In genomic region chr14:68787235-68787727, GRCh38 we compare ENCODE assay signal across 8 cellular contexts. TPM values are rescaled to one million over a fixed set of nuclear protein-coding genes. Genes with fewer than 3 reads are reported as not detected.
DNase-seq lines count a peak whose midpoint lies in the region; ATAC-seq and TF ChIP-seq lines count a peak whose summit lies in the region.

No MANE protein-coding gene starts in this region.

- DNase-seq in CD8-positive, alpha-beta memory T cell: peak in 3 of 5 donors; percentile 25 to 59 (median 33)
- DNase-seq in T-helper 2 cell treated with Interferon-gamma antibody and Interleukin-4, amounts not matched to agents 5 μg/mL and 100 μg/mL, for 36 hours (ENCODE audit: low spot score): no peak
- DNase-seq in effector memory CD8-positive, alpha-beta T cell: no peak
- no peak for DNase-seq in HEK293T (ENCODE audit: extremely low spot score)

- CTCF ChIA-PET in CD8-positive, alpha-beta memory T cell (lab: Charles Lee): interaction anchor here (1.1 to 9.5 kb wide), 12 partner anchors 7 to 538 kb away, joined by 3 to 282 read pairs (median 7); no protein-coding TSS in a partner anchor
- CTCF ChIA-PET in HEK293T (lab: Yijun Ruan, JAX): interaction anchor here (0.6 kb wide), 2 partner anchors 9 to 382 kb away, joined by 3 to 4 read pairs; no protein-coding TSS in a partner anchor

- peaks cover 24 to 56% (median 40%) of the 10 kb centered on the region in 3 donors for H3K36me3 Mint-ChIP-seq in CD8-positive, alpha-beta memory T cell
- H3K36me3 Mint-ChIP-seq in T-helper 2 cell treated with Interferon-gamma antibody and Interleukin-4, amounts not matched to agents 5 μg/mL and 100 μg/mL, for 36 hours (ENCODE audit: low read depth): peaks cover 46% of the 10 kb centered on the region
- H3K36me3 Mint-ChIP-seq in effector memory CD8-positive, alpha-beta T cell (ENCODE audit: insufficient read depth): peaks cover 66% of the 10 kb centered on the region
- H3K36me3 Mint-ChIP-seq in nephron (ENCODE audit: low read depth): peaks cover 64% of the 10 kb centered on the region

- H3K36me3 ChIP-seq in CD8-positive, alpha-beta memory T cell (ENCODE audit: insufficient read depth, low read length): peaks cover 16% of the 10 kb centered on the region

- peak overlapping the region; percentile 41 for H3K27ac ChIP-seq in CD8-positive, alpha-beta memory T cell (ENCODE audit: low read depth, low read length)

- H3K27me3 Mint-ChIP-seq in CD8-positive, alpha-beta memory T cell: peaks cover 0 to 7% of the 10 kb centered on the region in 2 donors
- no peaks in the 10 kb centered on the region for H3K27me3 Mint-ChIP-seq in T-helper 2 cell treated with Interferon-gamma antibody and Interleukin-4, amounts not matched to agents 5 μg/mL and 100 μg/mL, for 36 hours (ENCODE audit: low read depth)
- H3K27me3 Mint-ChIP-seq in effector memory CD8-positive, alpha-beta T cell: no peaks in the 10 kb centered on the region
- H3K27me3 Mint-ChIP-seq in nephron (ENCODE audit: low read depth): peaks cover 17% of the 10 kb centered on the region

- POLR2A ChIA-PET in CD8-positive, alpha-beta memory T cell (lab: Charles Lee): interaction anchor here (0.7 to 12.7 kb wide), 7 partner anchors 28 to 504 kb away, joined by 3 to 445 read pairs (median 11); no protein-coding TSS in a partner anchor
- POLR2A ChIA-PET in HEK293T (lab: Yijun Ruan, JAX): interaction anchor here (0.6 kb wide), 1 partner anchor 339 kb away, joined by 3 read pairs; no protein-coding TSS in a partner anchor

- peak overlapping the region; percentile 77 to 97 (median 87) for H3K4me3 Mint-ChIP-seq in CD8-positive, alpha-beta memory T cell
- H3K4me3 Mint-ChIP-seq in T-helper 2 cell treated with Interferon-gamma antibody and Interleukin-4, amounts not matched to agents 5 μg/mL and 100 μg/mL, for 36 hours: peak overlapping the region; percentile 73
- peak overlapping the region; percentile 80 to 95 for H3K4me3 Mint-ChIP-seq in effector memory CD8-positive, alpha-beta T cell
- peak overlapping the region; percentile 81 to 100 (median 99) for H3K4me3 Mint-ChIP-seq in nephron

- H3K4me3 ChIP-seq in CD8-positive, alpha-beta memory T cell (ENCODE audit: low read length): peak overlapping the region; percentile 46

- H3K9me3 ChIP-seq in CD8-positive, alpha-beta memory T cell (ENCODE audit: low read length): no peaks in the 10 kb centered on the region

- no peak for TF ChIP-seq CTCF in nephron (IDR thresholded peaks at IDR 0.05; ENCODE audit: unreplicated experiment in 3 of 3)

- no peaks in the 10 kb centered on the region for H3K27me3 ChIP-seq in CD8-positive, alpha-beta memory T cell (ENCODE audit: insufficient read depth, low read length, poor library complexity, severe bottlenecking)

- peaks cover 68 to 78% (median 75%) of the 10 kb centered on the region in 3 donors for H3K4me1 Mint-ChIP-seq in CD8-positive, alpha-beta memory T cell
- H3K4me1 Mint-ChIP-seq in T-helper 2 cell treated with Interferon-gamma antibody and Interleukin-4, amounts not matched to agents 5 μg/mL and 100 μg/mL, for 36 hours (ENCODE audit: low read depth): peaks cover 62% of the 10 kb centered on the region
- peaks cover 62 to 75% of the 10 kb centered on the region in 2 donors for H3K4me1 Mint-ChIP-seq in effector memory CD8-positive, alpha-beta T cell (ENCODE audit: low read depth in 2 of 2)
- peaks cover 52% of the 10 kb centered on the region for H3K4me1 Mint-ChIP-seq in nephron

- peaks cover 0 to 3% (median 0%) of the 10 kb centered on the region in 5 donors for H3K9me3 Mint-ChIP-seq in CD8-positive, alpha-beta memory T cell
- no peaks in the 10 kb centered on the region for H3K9me3 Mint-ChIP-seq in T-helper 2 cell treated with Interferon-gamma antibody and Interleukin-4, amounts not matched to agents 5 μg/mL and 100 μg/mL, for 36 hours
- H3K9me3 Mint-ChIP-seq in effector memory CD8-positive, alpha-beta T cell: no peaks in the 10 kb centered on the region
- no peaks in the 10 kb centered on the region for H3K9me3 Mint-ChIP-seq in nephron

- H3K27ac Mint-ChIP-seq in CD8-positive, alpha-beta memory T cell: peak overlapping the region; percentile 91 to 100 (median 96)
- peak overlapping the region; percentile 90 for H3K27ac Mint-ChIP-seq in T-helper 2 cell treated with Interferon-gamma antibody and Interleukin-4, amounts not matched to agents 5 μg/mL and 100 μg/mL, for 36 hours
- H3K27ac Mint-ChIP-seq in effector memory CD8-positive, alpha-beta T cell: peak overlapping the region; percentile 93 to 94
- peak overlapping the region; percentile 92 to 100 (median 97) for H3K27ac Mint-ChIP-seq in nephron

- H3K4me1 ChIP-seq in CD8-positive, alpha-beta memory T cell (ENCODE audit: insufficient read depth, low read length): peaks cover 70% of the 10 kb centered on the region

- ATAC-seq in effector memory CD8-positive, alpha-beta T cell (replicated peaks): peak; percentile 16
- ATAC-seq in GM21717 (IDR thresholded peaks at IDR 0.05; ENCODE audit: unreplicated experiment): no peak
- ATAC-seq in HG02642 (IDR thresholded peaks at IDR 0.05; ENCODE audit: poor library complexity, unreplicated experiment): no peak
- ATAC-seq in GM21360 (IDR thresholded peaks at IDR 0.05; ENCODE audit: unreplicated experiment): no peak

TF ChIP-seq in HEK293T, 16 proteins besides CTCF, POLR2A, EP300 and RAD21:
- no peak for TF ChIP-seq FOXK2 (IDR thresholded peaks at IDR 0.05)

RNA-seq across cellular contexts. Expression of gene ZFP36L1, which starts 5.6 kb away (rescaled TPM):
- 100 to 1,000 TPM; 128 to 133 TPM for total RNA-seq in CD8-positive, alpha-beta memory T cell
- 124 TPM for polyA plus RNA-seq in CD8-positive, alpha-beta memory T cell

Comparison
In these comparisons a context has a peak if more than half of its experiments do, and no peak if none do; other contexts are left out.
1. DNase-seq: peak in CD8-positive, alpha-beta memory T cell (3 of 5); none in T-helper 2 cell treated with Interferon-gamma antibody and Interleukin-4, amounts not matched to agents 5 μg/mL and 100 μg/mL, for 36 hours (single experiment), effector memory CD8-positive, alpha-beta T cell (0 of 3) and HEK293T (single experiment).
2. Peak in every context shown above with its lines, with median percentiles within 50 percentile points of each other: H3K27ac Mint-ChIP-seq and H3K4me3 Mint-ChIP-seq.